Comparison of ENCODE assay signal across 29 cellular contexts in the genomic region with DNA sequence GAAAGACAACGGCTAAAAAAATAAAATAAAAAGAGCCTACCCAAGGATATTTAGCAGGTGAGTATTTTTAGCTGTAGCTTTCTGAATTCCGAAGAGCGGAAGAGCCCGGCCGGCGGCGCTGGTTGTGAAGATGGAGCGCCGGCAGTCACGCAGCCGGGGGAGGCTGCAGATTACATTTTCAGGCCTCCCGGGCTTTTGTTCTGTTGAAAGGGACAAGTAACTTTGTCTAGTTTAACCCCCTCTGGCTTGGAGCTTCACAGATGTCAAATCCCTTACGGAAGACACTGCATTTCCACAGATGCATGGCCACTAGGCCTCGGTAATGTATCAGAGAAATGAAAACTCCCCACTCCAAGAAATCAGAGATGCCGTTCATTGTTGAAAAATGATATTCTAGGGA.
"Had no signal": no experiment of that assay in that cellular context is flagged by ENCODE, and none has a peak within 500 bp of the region (broad histone marks: within the 10 kb centered on the region; RNA-seq: fewer than 3 reads in every experiment).

No MANE protein-coding gene starts in this region.

- FAIRE-seq: endometrium, endothelial cell of umbilical vein, frontal cortex had no signal

- DNase-seq: activated CD4-positive, alpha-beta T cell treated with anti-CD3 and anti-CD28 coated beads for 4 hours; activated CD4-positive, alpha-beta T cell treated with anti-CD3 and anti-CD28 coated beads, Interleukin-2, amount 50 U/mL, for 1 hour; activated CD4-positive, alpha-beta T cell treated with anti-CD3 and anti-CD28 coated beads, Interleukin-2, amount 50 U/mL, for 48 hours; activated CD4-positive, CD25-positive, alpha-beta regulatory T cell; activated CD4-positive, CD25-positive, alpha-beta regulatory T cell treated with anti-CD3 and anti-CD28 coated beads, Interleukin-2, amount 50 U/mL, for 72 hours; activated CD8-positive, alpha-beta memory T cell treated with anti-CD3 and anti-CD28 coated beads for 24 hours; activated CD8-positive, alpha-beta T cell treated with anti-CD3 and anti-CD28 coated beads for 36 hours; activated effector memory CD4-positive, alpha-beta T cell treated with Interleukin-2 at 50 U/mL for 16 hours; activated gamma-delta T cell treated with Interleukin-2 at 50 U/mL for 16 hours; activated naive CD4-positive, alpha-beta T cell treated with Interleukin-2 at 50 U/mL for 16 hours; activated naive CD8-positive, alpha-beta T cell treated with anti-CD3 and anti-CD28 coated beads for 36 hours; activated naive CD8-positive, alpha-beta T cell treated with anti-CD3 and anti-CD28 coated beads, Interleukin-2, amount 50 U/mL, for 24 hours; activated T-cell treated with anti-CD3 and anti-CD28 coated beads, Interleukin-2, amount 50 U/mL, for 4 hours; adrenal gland; amygdala; aorta; body of pancreas; central memory CD4-positive, alpha-beta T cell; cerebellar nuclear complex; colonic mucosa; effector CD8-positive, alpha-beta T cell; foreskin fibroblast; T-helper 2 cell had no signal

- H3K4me1 ChIP-seq: adrenal gland, body of pancreas, colonic mucosa had no signal

- H3K27ac ChIP-seq: adrenal gland, body of pancreas, colonic mucosa, epithelial cell of prostate had no signal

- H3K4me3 Mint-ChIP-seq: activated CD8-positive, alpha-beta T cell treated with anti-CD3 and anti-CD28 coated beads for 36 hours; activated naive CD4-positive, alpha-beta T cell treated with anti-CD3 and anti-CD28 coated beads, Interleukin-2, amount 50 U/mL, for 24 hours; activated naive CD8-positive, alpha-beta T cell treated with anti-CD3 and anti-CD28 coated beads for 36 hours; activated naive CD8-positive, alpha-beta T cell treated with anti-CD3 and anti-CD28 coated beads, Interleukin-2, amount 50 U/mL, for 24 hours; activated T-cell treated with anti-CD3 and anti-CD28 coated beads, Interleukin-2, amount 50 U/mL, for 4 hours; activated T-helper 17 cell treated with anti-CD3 and anti-CD28 coated beads, Interleukin-2, amount 50 U/mL, for 72 hours had no signal

- H3K4me3 ChIP-seq: adrenal gland, body of pancreas, colonic mucosa had no signal

- H3K9me3 ChIP-seq: adrenal gland, body of pancreas, colonic mucosa had no signal

- H3K27me3 Mint-ChIP-seq: activated CD8-positive, alpha-beta T cell treated with anti-CD3 and anti-CD28 coated beads for 36 hours; activated naive CD8-positive, alpha-beta T cell treated with anti-CD3 and anti-CD28 coated beads for 36 hours; activated naive CD8-positive, alpha-beta T cell treated with anti-CD3 and anti-CD28 coated beads, Interleukin-2, amount 50 U/mL, for 24 hours; activated T-helper 17 cell treated with anti-CD3 and anti-CD28 coated beads, Interleukin-2, amount 50 U/mL, for 72 hours had no signal

- H3K27ac Mint-ChIP-seq: activated CD8-positive, alpha-beta T cell treated with anti-CD3 and anti-CD28 coated beads for 36 hours; activated naive CD4-positive, alpha-beta T cell treated with anti-CD3 and anti-CD28 coated beads, Interleukin-2, amount 50 U/mL, for 24 hours; activated naive CD8-positive, alpha-beta T cell treated with anti-CD3 and anti-CD28 coated beads for 36 hours; activated naive CD8-positive, alpha-beta T cell treated with anti-CD3 and anti-CD28 coated beads, Interleukin-2, amount 50 U/mL, for 24 hours; activated T-helper 17 cell treated with anti-CD3 and anti-CD28 coated beads, Interleukin-2, amount 50 U/mL, for 72 hours had no signal

- H3K36me3 Mint-ChIP-seq: activated naive CD4-positive, alpha-beta T cell treated with anti-CD3 and anti-CD28 coated beads, Interleukin-2, amount 50 U/mL, for 24 hours; activated naive CD8-positive, alpha-beta T cell treated with anti-CD3 and anti-CD28 coated beads for 36 hours had no signal

- H3K36me3 ChIP-seq: adrenal gland, colonic mucosa had no signal

- H3K9me3 Mint-ChIP-seq: activated CD8-positive, alpha-beta T cell treated with anti-CD3 and anti-CD28 coated beads for 36 hours; activated naive CD4-positive, alpha-beta T cell treated with anti-CD3 and anti-CD28 coated beads, Interleukin-2, amount 50 U/mL, for 24 hours; activated naive CD8-positive, alpha-beta T cell treated with anti-CD3 and anti-CD28 coated beads for 36 hours; activated naive CD8-positive, alpha-beta T cell treated with anti-CD3 and anti-CD28 coated beads, Interleukin-2, amount 50 U/mL, for 24 hours; activated T-cell treated with anti-CD3 and anti-CD28 coated beads, Interleukin-2, amount 50 U/mL, for 4 hours; activated T-helper 17 cell treated with anti-CD3 and anti-CD28 coated beads, Interleukin-2, amount 50 U/mL, for 72 hours had no signal

- H3K27me3 ChIP-seq: adrenal gland, body of pancreas, colonic mucosa had no signal

- H3K4me1 Mint-ChIP-seq: activated naive CD4-positive, alpha-beta T cell treated with anti-CD3 and anti-CD28 coated beads, Interleukin-2, amount 50 U/mL, for 24 hours; activated naive CD8-positive, alpha-beta T cell treated with anti-CD3 and anti-CD28 coated beads for 36 hours; activated naive CD8-positive, alpha-beta T cell treated with anti-CD3 and anti-CD28 coated beads, Interleukin-2, amount 50 U/mL, for 24 hours; activated T-helper 17 cell treated with anti-CD3 and anti-CD28 coated beads, Interleukin-2, amount 50 U/mL, for 72 hours had no signal
